In genomic region chr9:19048966-19049871, GRCh38 we compare ENCODE assay signal across 8 cellular contexts. TPM values are rescaled to one million over a fixed set of nuclear protein-coding genes. Genes with fewer than 3 reads are reported as not detected.
DNase-seq lines count a peak whose midpoint lies in the region; ATAC-seq and TF ChIP-seq lines count a peak whose summit lies in the region.

A gene with protein sequence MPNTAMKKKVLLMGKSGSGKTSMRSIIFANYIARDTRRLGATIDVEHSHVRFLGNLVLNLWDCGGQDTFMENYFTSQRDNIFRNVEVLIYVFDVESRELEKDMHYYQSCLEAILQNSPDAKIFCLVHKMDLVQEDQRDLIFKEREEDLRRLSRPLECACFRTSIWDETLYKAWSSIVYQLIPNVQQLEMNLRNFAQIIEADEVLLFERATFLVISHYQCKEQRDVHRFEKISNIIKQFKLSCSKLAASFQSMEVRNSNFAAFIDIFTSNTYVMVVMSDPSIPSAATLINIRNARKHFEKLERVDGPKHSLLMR (plus strand): TSS chr9:19049427. CDS start chr9:19049660, 233 bp downstream.

- H3K79me2 ChIP-seq in OCI-LY3 (ENCODE audit: low read length), result peaks cover 18% of the 10 kb centered on the region

- H4K20me1 ChIP-seq in OCI-LY3 (ENCODE audit: insufficient read depth, low read length), result no peaks in the 10 kb centered on the region

- H3K4me1 ChIP-seq in OCI-LY3 (ENCODE audit: low read length) (peaks cover 16% of the 10 kb centered on the region), mononuclear cell (ENCODE audit: insufficient read depth, low read length) (peaks cover 27% of the 10 kb centered on the region)

- H3K9me3 ChIP-seq in OCI-LY3 (ENCODE audit: insufficient read depth, low read length) (no peaks in the 10 kb centered on the region; the same call in 1 of the 2 replicates), mononuclear cell (ENCODE audit: low read depth, low read length) (no peaks in the 10 kb centered on the region)

- TF ChIP-seq CTCF in OCI-LY3 (IDR thresholded peaks at IDR 0.05; ENCODE audit: low read depth, low read length), result peak; percentile 81

- H3K27me3 ChIP-seq in OCI-LY3 (ENCODE audit: low read depth, low read length) (no peaks in the 10 kb centered on the region), mononuclear cell (ENCODE audit: insufficient read depth, low read length) (no peaks in the 10 kb centered on the region)

- H3K4me3 ChIP-seq in OCI-LY3 (ENCODE audit: low read length), result peak within 1 kb of the TSS; percentile 92
- peak within 1 kb of the TSS; percentile 72 for H3K4me3 ChIP-seq in mononuclear cell (ENCODE audit: low read length)

- H2AFZ ChIP-seq in OCI-LY3 (ENCODE audit: low read depth, low read length), result peak within 1 kb of the TSS; percentile 94

- peaks cover 19% of the 10 kb centered on the region for H3K36me3 ChIP-seq in OCI-LY3 (replicated peaks; ENCODE audit: low read depth, low read length)

- peak; percentile 92 for ATAC-seq in GM21526 (IDR thresholded peaks at IDR 0.05; ENCODE audit: low FRiP score, unreplicated experiment)

- peak within 1 kb of the TSS; percentile 78 for H3K4me2 ChIP-seq in OCI-LY3 (ENCODE audit: low read length)

- H3K27ac ChIP-seq in OCI-LY3 (ENCODE audit: low read length), result peak within 1 kb of the TSS; percentile 83

- DNase-seq in DMS114 treated with DMSO at 0.1 percent for 48 hours (lab: John Stamatoyannopoulos, UW; ENCODE audit: unreplicated experiment) (peak; percentile 70), HuH-7.5 (ENCODE audit: low spot score) (peak; percentile 75), epidermal melanocyte (ENCODE audit: insufficient read length, low spot score) (peak; percentile 91)
- peak; percentile 96 for DNase-seq in activated CD8-positive, alpha-beta memory T cell treated with anti-CD3 and anti-CD28 coated beads, Interleukin-2, amount 50 U/mL, for 48 hours
- DNase-seq in stimulated activated CD8-positive, alpha-beta memory T cell treated with anti-CD3 and anti-CD28 coated beads, Interleukin-4, amount 100 ng/mL, for 1 hour (ENCODE audit: low read depth in 2 of 2, low spot score in 1 of 2), result peak; percentile 83 to 88

- H3K9ac ChIP-seq in OCI-LY3 (ENCODE audit: low read length), result peak within 1 kb of the TSS; percentile 73

RNA-seq across cellular contexts. Expression of the gene that starts here (rescaled TPM):
- total RNA-seq in mononuclear cell, result 24.2 TPM

Comparison
In these comparisons a context has a peak if more than half of its experiments do, and no peak if none do; other contexts are left out.
1. Peak in every context shown above with its lines: DNase-seq, ATAC-seq, H3K4me3 ChIP-seq and H3K27ac ChIP-seq.